In the genomic region with DNA sequence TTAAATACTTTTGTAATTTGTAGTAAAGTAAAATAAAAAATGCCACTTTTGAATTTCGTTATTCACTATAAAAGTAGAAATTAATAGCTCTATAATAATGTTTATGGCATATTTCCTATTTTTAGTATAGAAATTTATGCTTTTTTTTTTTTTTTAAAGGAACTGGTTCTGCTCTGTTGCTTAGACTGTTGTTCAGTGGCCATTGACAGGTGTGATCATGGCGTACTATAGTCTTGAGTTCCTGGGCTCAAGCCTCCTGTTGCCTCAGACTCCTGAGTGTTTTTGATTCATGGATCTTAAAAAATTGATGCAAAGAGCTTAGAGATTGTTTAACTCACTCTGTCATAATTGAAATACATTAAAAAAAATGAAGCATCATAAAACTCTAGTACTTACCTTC, we compare ENCODE assay signal across 23 cellular contexts.
"Had no signal": no experiment of that assay in that cellular context is flagged by ENCODE, and none has a peak within 500 bp of the region (broad histone marks: within the 10 kb centered on the region; RNA-seq: fewer than 3 reads in every experiment).

No MANE protein-coding gene starts in this region.

- H3K79me2 ChIP-seq: hepatocyte had no signal

- ATAC-seq: activated T-cell treated with anti-CD3 and anti-CD28 coated beads, Interleukin-2, amount 50 U/mL, for 4 hours; effector memory CD8-positive, alpha-beta T cell; gastroesophageal sphincter; left cardiac atrium; right lobe of liver had no signal

- H3K9me3 ChIP-seq: gastroesophageal sphincter, neutrophil, right lobe of liver, testis, transverse colon had no signal

- DNase-seq: activated CD4-positive, alpha-beta memory T cell treated with anti-CD3 and anti-CD28 coated beads, Interleukin-2, amount 10 ng/mL, durations not matched to agents 7 days and 5 days; activated CD4-positive, alpha-beta T cell treated with anti-CD3 and anti-CD28 coated beads for 1 hour; activated CD4-positive, alpha-beta T cell treated with anti-CD3 and anti-CD28 coated beads, Interleukin-2, amount 10 ng/mL, durations not matched to agents 7 days and 5 days; activated CD8-positive, alpha-beta memory T cell treated with anti-CD3 and anti-CD28 coated beads, Interleukin-2, amount 50 U/mL, for 48 hours; activated gamma-delta T cell treated with Interleukin-2 at 50 U/mL for 16 hours; activated naive CD4-positive, alpha-beta T cell treated with anti-CD3 and anti-CD28 coated beads, Interleukin-2, amount 50 U/mL, for 16 hours; activated T-cell treated with anti-CD3 and anti-CD28 coated beads, Interleukin-2, amount 50 U/mL, for 4 hours; amygdala; caudate nucleus; cortex of kidney; effector memory CD8-positive, alpha-beta T cell; left cardiac atrium; mammary epithelial cell; naive B cell; nephron progenitor cell; right lobe of liver; stimulated activated CD4-positive, alpha-beta T cell treated with anti-CD3 and anti-CD28 coated beads, Interleukin-2, amount 100 ng/mL, for 48 hours; stimulated activated naive CD8-positive, alpha-beta T cell treated with anti-CD3 and anti-CD28 coated beads, Interleukin-15, Interleukin-2, amounts not matched to agents 100 U/mL and 50 U/mL, for 24 hours; testis; transverse colon had no signal

- H2AFZ ChIP-seq: hepatocyte had no signal

- H3K27me3 ChIP-seq: gastroesophageal sphincter, hepatocyte, neutrophil, right lobe of liver, testis, transverse colon had no signal

- H3K36me3 ChIP-seq: neutrophil, right lobe of liver, transverse colon had no signal

- H3K27ac ChIP-seq: gastroesophageal sphincter, hepatocyte, neutrophil, right lobe of liver, testis, transverse colon had no signal

- H3K4me2 ChIP-seq: hepatocyte had no signal

- H3K4me3 ChIP-seq: gastroesophageal sphincter, hepatocyte, right lobe of liver, testis, transverse colon had no signal

- H3K4me1 ChIP-seq: right lobe of liver, testis, transverse colon had no signal
